Comparison of ENCODE assay signal across 22 cellular contexts in genomic region chr2:42908538-42909200, GRCh38.
DNase-seq lines count a peak whose midpoint lies in the region; ATAC-seq and TF ChIP-seq lines count a peak whose summit lies in the region.
"Had no signal": no experiment of that assay in that cellular context is flagged by ENCODE, and none has a peak within 500 bp of the region (broad histone marks: within the 10 kb centered on the region; RNA-seq: fewer than 3 reads in every experiment).

No MANE protein-coding gene starts in this region.

- H3K4me1 ChIP-seq in ascending aorta (peaks cover 37 to 59% of the 10 kb centered on the region in 2 donors), lower lobe of right lung (peaks cover 59% of the 10 kb centered on the region), stomach smooth muscle (ENCODE audit: control insufficient read depth, insufficient read depth, low read length) (peaks cover 66% of the 10 kb centered on the region)

- POLR2A ChIA-PET in activated CD4-positive, alpha-beta memory T cell treated with anti-CD3 and anti-CD28 coated beads for 36 hours (lab: Charles Lee), result no interaction called here

- no peak for TF ChIP-seq CTCF in GM13976 (IDR thresholded peaks at IDR 0.05; ENCODE audit: borderline replicate concordance, control extremely low read depth, extremely low read depth, insufficient read depth, missing control alignments)
- TF ChIP-seq CTCF in ascending aorta (IDR thresholded peaks at IDR 0.05), result no peak
- no peak for TF ChIP-seq CTCF in lower lobe of right lung (IDR thresholded peaks at IDR 0.05)

- peaks cover 6% of the 10 kb centered on the region for H3K4me1 Mint-ChIP-seq in activated CD4-positive, alpha-beta memory T cell treated with anti-CD3 and anti-CD28 coated beads for 36 hours (ENCODE audit: low read depth)

- H3K27me3 Mint-ChIP-seq in activated CD4-positive, alpha-beta memory T cell treated with anti-CD3 and anti-CD28 coated beads for 36 hours, result peaks cover 12% of the 10 kb centered on the region

- no peaks in the 10 kb centered on the region for H3K36me3 ChIP-seq in ascending aorta
- H3K36me3 ChIP-seq in lower lobe of right lung, result no peaks in the 10 kb centered on the region
- H3K36me3 ChIP-seq in stomach smooth muscle (ENCODE audit: control insufficient read depth in 2 of 2, insufficient read depth in 2 of 2, low read length in 2 of 2), result no peaks in the 10 kb centered on the region
- H3K36me3 ChIP-seq: cardiac muscle cell had no signal

- H3K4me3 Mint-ChIP-seq in activated CD4-positive, alpha-beta memory T cell treated with anti-CD3 and anti-CD28 coated beads for 36 hours, result no peak overlapping the region
- H3K4me3 Mint-ChIP-seq: activated naive CD4-positive, alpha-beta T cell treated with anti-CD3 and anti-CD28 coated beads, Interleukin-2, amount 50 U/mL, for 24 hours; neural crest cell had no signal

- in situ Hi-C loops in GM13976 (cut with MboI; ENCODE audit: low sequenced_read_pairs, unreplicated experiment), result no loop called here

- ATAC-seq in lower lobe of right lung, result no peak

- no peaks in the 10 kb centered on the region for H3K36me3 Mint-ChIP-seq in activated CD4-positive, alpha-beta memory T cell treated with anti-CD3 and anti-CD28 coated beads for 36 hours
- H3K36me3 Mint-ChIP-seq: activated naive CD4-positive, alpha-beta T cell treated with anti-CD3 and anti-CD28 coated beads, Interleukin-2, amount 50 U/mL, for 24 hours had no signal

- H3K27me3 ChIP-seq in ascending aorta (no peaks in the 10 kb centered on the region), lower lobe of right lung (ENCODE audit: low read depth) (peaks cover 21% of the 10 kb centered on the region), stomach smooth muscle (ENCODE audit: control insufficient read depth in 1 of 2, insufficient read depth in 2 of 2, low read length in 2 of 2) (no peaks in the 10 kb centered on the region)
- H3K27me3 ChIP-seq: cardiac muscle cell had no signal

- peak; percentile 18 for DNase-seq in GM13976 (ENCODE audit: low spot score)
- DNase-seq in ascending aorta (ENCODE audit: low spot score in 2 of 2), result no peak
- DNase-seq in lower lobe of right lung, result no peak
- no peak for DNase-seq in activated T-cell treated with anti-CD3 and anti-CD28 coated beads, Interleukin-2, amount 50 U/mL, for 48 hours
- no peak for DNase-seq in A172 (ENCODE audit: low spot score)
- no peak for DNase-seq in activated CD4-positive, alpha-beta memory T cell treated with anti-CD3 and anti-CD28 coated beads for 36 hours
- DNase-seq in activated CD4-positive, CD25-positive, alpha-beta regulatory T cell treated with anti-CD3 and anti-CD28 coated beads, Interleukin-2, amount 50 U/mL, for 72 hours, result no peak
- DNase-seq: activated CD4-positive, alpha-beta T cell treated with anti-CD3 and anti-CD28 coated beads, Interleukin-2, amount 50 U/mL, for 48 hours; Calu3; KBM-7; mesendoderm; MV-4-11; NCI-H2029 treated with DMSO at 0.1 percent for 48 hours; NCI-H446; retina; stimulated activated naive CD4-positive, alpha-beta T cell treated with Interleukin-2 at 50 U/mL for 16 hours; T-helper 1 cell had no signal

- H3K9ac ChIP-seq in stomach smooth muscle (ENCODE audit: low read length in 2 of 2), result no peak overlapping the region

- H3K4me3 ChIP-seq in ascending aorta (no peak overlapping the region), lower lobe of right lung (no peak overlapping the region), stomach smooth muscle (ENCODE audit: low read length in 2 of 2) (peak overlapping the region in 1 of 2 donors; percentile 58)
- H3K4me3 ChIP-seq: cardiac muscle cell had no signal

- H3K9me3 Mint-ChIP-seq in activated CD4-positive, alpha-beta memory T cell treated with anti-CD3 and anti-CD28 coated beads for 36 hours, result no peaks in the 10 kb centered on the region
- H3K9me3 Mint-ChIP-seq: activated naive CD4-positive, alpha-beta T cell treated with anti-CD3 and anti-CD28 coated beads, Interleukin-2, amount 50 U/mL, for 24 hours; neural crest cell had no signal

- H3K27ac Mint-ChIP-seq in activated CD4-positive, alpha-beta memory T cell treated with anti-CD3 and anti-CD28 coated beads for 36 hours, result no peak overlapping the region
- H3K27ac Mint-ChIP-seq: activated naive CD4-positive, alpha-beta T cell treated with anti-CD3 and anti-CD28 coated beads, Interleukin-2, amount 50 U/mL, for 24 hours had no signal

- intact Hi-C loops in ascending aorta (cut with DNase I), result loop anchor here (5.0 kb wide), 1 partner anchor 41 kb away; no protein-coding TSS in a partner anchor
- intact Hi-C loops in lower lobe of right lung (cut with DNase I), result no loop called here
- intact Hi-C loops in activated CD4-positive, alpha-beta memory T cell treated with anti-CD3 and anti-CD28 coated beads for 36 hours (cut with micrococcal nuclease), result no loop called here

- H3K27ac ChIP-seq in ascending aorta (peak overlapping the region; percentile 89 to 90), lower lobe of right lung (peak overlapping the region; percentile 80), stomach smooth muscle (ENCODE audit: low read length) (peak overlapping the region; percentile 86)
- H3K27ac ChIP-seq: cardiac muscle cell, VCaP had no signal

- CTCF ChIA-PET in activated CD4-positive, alpha-beta memory T cell treated with anti-CD3 and anti-CD28 coated beads for 36 hours (lab: Charles Lee), result no interaction called here

- H3K9me3 ChIP-seq in ascending aorta (no peaks in the 10 kb centered on the region), lower lobe of right lung (no peaks in the 10 kb centered on the region), stomach smooth muscle (ENCODE audit: control insufficient read depth in 2 of 2, low read length in 2 of 2) (no peaks in the 10 kb centered on the region)
